Comparison of ENCODE assay signal across 27 cellular contexts in genomic region chr20:10992776-10993175, GRCh38.
DNase-seq lines count a peak whose midpoint lies in the region; ATAC-seq and TF ChIP-seq lines count a peak whose summit lies in the region.
"Had no signal": no experiment of that assay in that cellular context is flagged by ENCODE, and none has a peak within 500 bp of the region (broad histone marks: within the 10 kb centered on the region; RNA-seq: fewer than 3 reads in every experiment).

No MANE protein-coding gene starts in this region.

- H3K4me1 ChIP-seq in upper lobe of right lung = no peaks in the 10 kb centered on the region
- H3K4me1 ChIP-seq: pancreas had no signal

- no peak overlapping the region for H3K4me3 ChIP-seq in upper lobe of right lung
- H3K4me3 ChIP-seq: cardiac muscle cell, GM12878, pancreas, SK-N-MC had no signal

- no peaks in the 10 kb centered on the region for H3K36me3 ChIP-seq in upper lobe of right lung
- H3K36me3 ChIP-seq: cardiac muscle cell, pancreas had no signal

- DNase-seq in NCI-H2107 treated with DMSO at 0.1 percent for 48 hours (lab: John Stamatoyannopoulos, UW; ENCODE audit: unreplicated experiment) (peak; percentile 22), NCI-H2107 (lab: John Stamatoyannopoulos, UW) (no peak), dedifferentiated amniotic fluid mesenchymal stem cell (ENCODE audit: extremely low spot score) (peak; percentile 32), myocyte (ENCODE audit: low read depth) (peak; percentile 55), iPS-NIHi11 (ENCODE audit: low spot score) (no peak), substantia nigra (lab: John Stamatoyannopoulos, UW) (no peak), upper lobe of right lung (no peak)
- DNase-seq: activated CD4-positive, alpha-beta memory T cell treated with anti-CD3 and anti-CD28 coated beads for 36 hours; activated CD4-positive, CD25-positive, alpha-beta regulatory T cell treated with anti-CD3 and anti-CD28 coated beads, Interleukin-2, amount 50 U/mL, for 72 hours; activated CD8-positive, alpha-beta memory T cell treated with anti-CD3 and anti-CD28 coated beads, Interleukin-2, amount 50 U/mL, for 4 hours; activated naive CD4-positive, alpha-beta T cell treated with anti-CD3 and anti-CD28 coated beads, Interleukin-2, amount 10 ng/mL, durations not matched to agents 7 days and 5 days; amniotic stem cell; CD4-positive, alpha-beta memory T cell; cortex of kidney; islet precursor cell; NCI-H1105; NCI-H2029 treated with DMSO at 0.1 percent for 48 hours; NCI-H82; pancreas; stimulated activated CD4-positive, alpha-beta T cell treated with anti-CD3 and anti-CD28 coated beads, Interleukin-12 subunit alpha, Interleukin-12 subunit beta, amount 100 ng/mL, for 4 hours; stimulated activated CD4-positive, alpha-beta T cell treated with anti-CD3 and anti-CD28 coated beads, Interleukin-4, amount 100 ng/mL, for 1 hour had no signal

- H3K9me3 ChIP-seq in upper lobe of right lung = no peaks in the 10 kb centered on the region
- H3K9me3 ChIP-seq: pancreas had no signal

- TF ChIP-seq CTCF in upper lobe of right lung (IDR thresholded peaks at IDR 0.05) = no peak

- no peak overlapping the region for H3K27ac ChIP-seq in substantia nigra (ENCODE audit: low read depth, low read length, poor library complexity, severe bottlenecking)
- H3K27ac ChIP-seq in upper lobe of right lung = no peak overlapping the region
- H3K27ac ChIP-seq: 22Rv1, cardiac muscle cell, pancreas, SK-N-MC had no signal

- intact Hi-C loops in upper lobe of right lung (cut with DNase I) = no loop called here

- ATAC-seq in GM21526 (IDR thresholded peaks at IDR 0.05; ENCODE audit: low FRiP score, unreplicated experiment) (no peak), upper lobe of right lung (no peak)
- ATAC-seq: GM12878; natural killer cell treated with Interleukin-12 subunit alpha and Interleukin-12 subunit beta and Interleukin-15 and Interleukin-18, amount 100 ng/mL, for 72 hours; pancreas had no signal

- H3K27me3 ChIP-seq in upper lobe of right lung = no peaks in the 10 kb centered on the region
- H3K27me3 ChIP-seq: cardiac muscle cell, pancreas had no signal

Comparison
In these comparisons a context has a peak if more than half of its experiments do, and no peak if none do; other contexts are left out.
1. DNase-seq: peak in NCI-H2107 treated with DMSO at 0.1 percent for 48 hours (single experiment), dedifferentiated amniotic fluid mesenchymal stem cell (single experiment) and myocyte (single experiment); none in NCI-H2107 (single experiment), iPS-NIHi11 (single experiment), substantia nigra (0 of 49) and upper lobe of right lung (single experiment).